ENCODE assay signal across 10 cellular contexts in genomic region chr2:232013701-232014353, GRCh38. TPM values are rescaled to one million over a fixed set of nuclear protein-coding genes. Genes with fewer than 3 reads are reported as not detected.
A peak's percentile ranks its signal among the peaks of the same experiment; 100 is the strongest.
DNase-seq lines count a peak whose midpoint lies in the region; ATAC-seq, FAIRE-seq and TF ChIP-seq lines count a peak whose summit lies in the region.
"Had no signal": no experiment of that assay in that cellular context is flagged by ENCODE, and none has a peak within 500 bp of the region (broad histone marks: within the 10 kb centered on the region; RNA-seq: fewer than 3 reads in every experiment).

No MANE protein-coding gene starts in this region.

- intact Hi-C loops in CD14-positive monocyte (cut with micrococcal nuclease) (no loop called here), transverse colon (cut with DNase I; ENCODE audit: low total_unique reads) (no loop called here)

- no peak for TF ChIP-seq EP300 in transverse colon (IDR thresholded peaks at IDR 0.05; ENCODE audit: low read depth)

- H3K4me1 Mint-ChIP-seq in astrocyte (ENCODE audit: low read depth, unreplicated experiment), result peaks cover 16% of the 10 kb centered on the region
- peaks cover 2% of the 10 kb centered on the region for H3K4me1 Mint-ChIP-seq in CD14-positive monocyte

- H3K27ac ChIP-seq in astrocyte (ENCODE audit: low read depth, low read length), result peak overlapping the region; percentile 57
- no peak overlapping the region for H3K27ac ChIP-seq in transverse colon

- TF ChIP-seq POLR2A in transverse colon (IDR thresholded peaks at IDR 0.05), result no peak

- H3K79me2 ChIP-seq in astrocyte (ENCODE audit: insufficient read depth, low read length), result peaks cover 11% of the 10 kb centered on the region

- H3K9me3 ChIP-seq in astrocyte (ENCODE audit: insufficient read depth, low read depth, low read length) (no peaks in the 10 kb centered on the region), transverse colon (no peaks in the 10 kb centered on the region)
- H3K9me3 ChIP-seq: BE2C had no signal

- H3K4me1 ChIP-seq in astrocyte (ENCODE audit: insufficient read depth, low read length) (peaks cover 26% of the 10 kb centered on the region), transverse colon (peaks cover 0 to 10% (median 0%) of the 10 kb centered on the region in 4 donors)

- H3K36me3 Mint-ChIP-seq in astrocyte (ENCODE audit: low read depth, unreplicated experiment), result peaks cover 12% of the 10 kb centered on the region
- H3K36me3 Mint-ChIP-seq in CD14-positive monocyte, result peaks cover 33 to 36% of the 10 kb centered on the region in 2 donors

- ATAC-seq in GM18907 (IDR thresholded peaks at IDR 0.05; ENCODE audit: unreplicated experiment), result no peak

- in situ Hi-C loops in transverse colon (cut with MboI; ENCODE audit: low pct_ligation_motif_present in 1 of 4, low pct_unique_long_range_greater_than_20kb in 1 of 4, low sequenced_read_pairs in 3 of 4), result no loop called here

- TF ChIP-seq CTCF in astrocyte (IDR thresholded peaks at IDR 0.05; ENCODE audit: insufficient read depth, low read depth, low read length) (no peak), CD14-positive monocyte (IDR thresholded peaks at IDR 0.05) (no peak), transverse colon (IDR thresholded peaks at IDR 0.05) (no peak)

- H3K9ac ChIP-seq in astrocyte (ENCODE audit: low read length), result peak overlapping the region; percentile 37

- peak; percentile 93 for FAIRE-seq in astrocyte (lab: Jason Lieb, UNC)

- 61 to 65% methylated on average over 3 of the region's 3 CpGs for WGBS in transverse colon (ENCODE audit: low coverage in 1 of 2), 2 donors

- H3K36me3 ChIP-seq in astrocyte (ENCODE audit: insufficient read depth, low read length) (no peaks in the 10 kb centered on the region), transverse colon (peaks cover 0 to 6% (median 0%) of the 10 kb centered on the region in 4 donors)
- H3K36me3 ChIP-seq: BE2C had no signal

- H3K27me3 ChIP-seq in astrocyte (ENCODE audit: insufficient read depth, low read length), result no peaks in the 10 kb centered on the region
- H3K27me3 ChIP-seq in transverse colon, result no peaks in the 10 kb centered on the region
- H3K27me3 ChIP-seq: BE2C had no signal

- peaks cover 57% of the 10 kb centered on the region for H4K20me1 ChIP-seq in astrocyte (ENCODE audit: insufficient read depth, low read length)

- H3K4me3 Mint-ChIP-seq in astrocyte (ENCODE audit: unreplicated experiment), result no peak overlapping the region
- no peak overlapping the region for H3K4me3 Mint-ChIP-seq in CD14-positive monocyte

- DNase-seq in NCI-H748 (lab: John Stamatoyannopoulos, UW; ENCODE audit: unreplicated experiment) (peak; percentile 8), NCI-H748 treated with DMSO at 0.1 percent for 48 hours (lab: John Stamatoyannopoulos, UW) (no peak), NCI-H146 (lab: John Stamatoyannopoulos, UW) (peak; percentile 80), astrocyte (ENCODE audit: low read depth) (peak; percentile 93), renal cortical epithelial cell (ENCODE audit: low read depth) (peak; percentile 86), CD14-positive monocyte (ENCODE audit: low spot score) (no peak), transverse colon (no peak)
- DNase-seq: BE2C, cortex of kidney had no signal

- H3K4me3 ChIP-seq in astrocyte (ENCODE audit: insufficient read depth, low read depth, low read length), result no peak overlapping the region
- H3K4me3 ChIP-seq in transverse colon, result no peak overlapping the region

- H3K27me3 Mint-ChIP-seq in astrocyte (ENCODE audit: low read depth, unreplicated experiment) (no peaks in the 10 kb centered on the region), CD14-positive monocyte (ENCODE audit: low read depth in 3 of 3) (peaks cover 0 to 1% (median 0%) of the 10 kb centered on the region in 3 donors)

- peak overlapping the region; percentile 69 for H3K4me2 ChIP-seq in astrocyte (ENCODE audit: low read length)

- H3K9me3 Mint-ChIP-seq in astrocyte (ENCODE audit: unreplicated experiment) (no peaks in the 10 kb centered on the region), CD14-positive monocyte (no peaks in the 10 kb centered on the region)

- H3K27ac Mint-ChIP-seq in astrocyte (ENCODE audit: unreplicated experiment) (no peak overlapping the region), CD14-positive monocyte (no peak overlapping the region)

- no peak overlapping the region for H2AFZ ChIP-seq in astrocyte (ENCODE audit: low read depth, low read length)

RNA-seq across cellular contexts. Expression of gene DIS3L2, which starts 52.3 kb away (rescaled TPM):
- total RNA-seq in astrocyte, result 20.5 and 24.0 TPM in 2 replicates
- 20.3 and 28.5 TPM in 2 replicates for total RNA-seq in renal cortical epithelial cell
- 1 to 10 TPM; 6.0 to 6.4 TPM for polyA plus RNA-seq in CD14-positive monocyte
- total RNA-seq in transverse colon, result 10 to 100 TPM; 24.7 to 99.9 (median 51.2) TPM

Comparison
In these comparisons a context has a peak if more than half of its experiments do, and no peak if none do; other contexts are left out.
1. DNase-seq: peak in NCI-H748 (single experiment), NCI-H146 (single experiment), astrocyte (single experiment) and renal cortical epithelial cell (single experiment); none in NCI-H748 treated with DMSO at 0.1 percent for 48 hours (single experiment), CD14-positive monocyte (single experiment) and transverse colon (single experiment).